Comparison of ENCODE assay signal across 1 cellular context in the genomic region with DNA sequence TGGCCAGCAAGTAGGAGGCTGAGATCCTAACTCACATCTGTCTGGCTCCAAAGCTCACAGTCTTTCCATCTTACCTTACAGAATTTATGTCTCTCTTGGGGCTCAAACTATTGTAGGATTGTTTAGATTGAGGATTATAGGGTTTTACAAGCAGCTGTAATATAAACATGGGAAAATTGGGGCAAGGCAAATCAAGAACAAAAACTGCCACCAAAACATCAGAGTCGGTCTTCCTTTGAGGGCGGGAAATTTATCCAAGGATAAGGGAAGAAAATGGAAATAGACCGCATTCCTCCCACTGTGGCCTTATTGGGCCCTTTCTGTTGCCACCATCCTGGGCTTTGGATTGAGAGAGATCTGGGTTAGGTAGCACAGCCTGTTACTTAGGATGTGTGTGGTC.
TF ChIP-seq lines count a peak whose summit lies in the region.

No MANE protein-coding gene starts in this region.

TF ChIP-seq in HEK293, 187 proteins besides CTCF, POLR2A, EP300 and RAD21 (continued from another document and continues in another):
- TF ChIP-seq ZBTB20 (tag by site-specific recombination; IDR thresholded peaks at IDR 0.05), result no peak
- TF ChIP-seq TRIM28 (IDR thresholded peaks at IDR 0.05; ENCODE audit: borderline replicate concordance, low read length), result no peak; the same call in 1 of the 2 replicates
- 0 out of 2 replicates have a peak, but pooled peaks have one; percentile 24 for TF ChIP-seq ZSCAN30 (tag by site-specific recombination; IDR thresholded peaks at IDR 0.05)
- no peak for TF ChIP-seq ZNF677 (tag by site-specific recombination; IDR thresholded peaks at IDR 0.05)
- TF ChIP-seq, protein P1, sequence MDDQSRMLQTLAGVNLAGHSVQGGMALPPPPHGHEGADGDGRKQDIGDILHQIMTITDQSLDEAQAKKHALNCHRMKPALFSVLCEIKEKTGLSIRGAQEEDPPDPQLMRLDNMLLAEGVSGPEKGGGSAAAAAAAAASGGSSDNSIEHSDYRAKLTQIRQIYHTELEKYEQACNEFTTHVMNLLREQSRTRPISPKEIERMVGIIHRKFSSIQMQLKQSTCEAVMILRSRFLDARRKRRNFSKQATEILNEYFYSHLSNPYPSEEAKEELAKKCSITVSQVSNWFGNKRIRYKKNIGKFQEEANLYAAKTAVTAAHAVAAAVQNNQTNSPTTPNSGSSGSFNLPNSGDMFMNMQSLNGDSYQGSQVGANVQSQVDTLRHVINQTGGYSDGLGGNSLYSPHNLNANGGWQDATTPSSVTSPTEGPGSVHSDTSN (CRISPR knock-in tag; IDR thresholded peaks at IDR 0.05), result no peak
- TF ChIP-seq SP3 (tag by site-specific recombination; IDR thresholded peaks at IDR 0.05), result no peak
- TF ChIP-seq ZNF202 (tag by site-specific recombination; IDR thresholded peaks at IDR 0.05; ENCODE audit: borderline replicate concordance), result no peak
- TF ChIP-seq ZNF394 (tag by site-specific recombination; IDR thresholded peaks at IDR 0.05; ENCODE audit: borderline replicate concordance), result no peak
- TF ChIP-seq, protein P2, sequence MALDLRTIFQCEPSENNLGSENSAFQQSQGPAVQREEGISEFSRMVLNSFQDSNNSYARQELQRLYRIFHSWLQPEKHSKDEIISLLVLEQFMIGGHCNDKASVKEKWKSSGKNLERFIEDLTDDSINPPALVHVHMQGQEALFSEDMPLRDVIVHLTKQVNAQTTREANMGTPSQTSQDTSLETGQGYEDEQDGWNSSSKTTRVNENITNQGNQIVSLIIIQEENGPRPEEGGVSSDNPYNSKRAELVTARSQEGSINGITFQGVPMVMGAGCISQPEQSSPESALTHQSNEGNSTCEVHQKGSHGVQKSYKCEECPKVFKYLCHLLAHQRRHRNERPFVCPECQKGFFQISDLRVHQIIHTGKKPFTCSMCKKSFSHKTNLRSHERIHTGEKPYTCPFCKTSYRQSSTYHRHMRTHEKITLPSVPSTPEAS (tag by site-specific recombination; IDR thresholded peaks at IDR 0.05), result no peak
- TF ChIP-seq ZFP69B (tag by site-specific recombination; IDR thresholded peaks at IDR 0.05), result no peak
- TF ChIP-seq ZNF341 (tag by site-specific recombination; IDR thresholded peaks at IDR 0.05; ENCODE audit: low read depth), result no peak
- peak; percentile 33; the same call in 1 of the 2 replicates for TF ChIP-seq ZNF610 (tag by site-specific recombination; IDR thresholded peaks at IDR 0.05; ENCODE audit: borderline replicate concordance)
- TF ChIP-seq ZFP37 (tag by site-specific recombination; IDR thresholded peaks at IDR 0.05), result no peak
- TF ChIP-seq KLF7 (tag by site-specific recombination; IDR thresholded peaks at IDR 0.05; ENCODE audit: borderline replicate concordance), result peak; percentile 56; the same call in 1 of the 2 replicates
- no peak for TF ChIP-seq ZNF37A (tag by site-specific recombination; IDR thresholded peaks at IDR 0.05)
- TF ChIP-seq GLIS1 (tag by site-specific recombination; IDR thresholded peaks at IDR 0.05), result no peak; the same call in 1 of the 2 replicates
- TF ChIP-seq ZNF600 (tag by site-specific recombination; IDR thresholded peaks at IDR 0.05), result no peak
- peak; percentile 64; the same call in 1 of the 2 replicates for TF ChIP-seq IKZF3 (tag by site-specific recombination; IDR thresholded peaks at IDR 0.05)
- peak; percentile 71 for TF ChIP-seq ZBTB17 (tag by site-specific recombination; IDR thresholded peaks at IDR 0.05)
- no peak for TF ChIP-seq ZNF658 (tag by site-specific recombination; IDR thresholded peaks at IDR 0.05)
- TF ChIP-seq ZNF585B (tag by site-specific recombination; IDR thresholded peaks at IDR 0.05), result no peak
- no peak for TF ChIP-seq ZNF521 (tag by site-specific recombination; IDR thresholded peaks at IDR 0.05)
- TF ChIP-seq, protein P3, sequence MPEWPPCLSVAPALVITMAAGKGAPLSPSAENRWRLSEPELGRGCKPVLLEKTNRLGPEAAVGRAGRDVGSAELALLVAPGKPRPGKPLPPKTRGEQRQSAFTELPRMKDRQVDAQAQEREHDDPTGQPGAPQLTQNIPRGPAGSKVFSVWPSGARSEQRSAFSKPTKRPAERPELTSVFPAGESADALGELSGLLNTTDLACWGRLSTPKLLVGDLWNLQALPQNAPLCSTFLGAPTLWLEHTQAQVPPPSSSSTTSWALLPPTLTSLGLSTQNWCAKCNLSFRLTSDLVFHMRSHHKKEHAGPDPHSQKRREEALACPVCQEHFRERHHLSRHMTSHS (tag by site-specific recombination; IDR thresholded peaks at IDR 0.05), result no peak
- TF ChIP-seq ZNF830 (tag by site-specific recombination; IDR thresholded peaks at IDR 0.05; ENCODE audit: low read depth), result no peak
- TF ChIP-seq, protein P4, sequence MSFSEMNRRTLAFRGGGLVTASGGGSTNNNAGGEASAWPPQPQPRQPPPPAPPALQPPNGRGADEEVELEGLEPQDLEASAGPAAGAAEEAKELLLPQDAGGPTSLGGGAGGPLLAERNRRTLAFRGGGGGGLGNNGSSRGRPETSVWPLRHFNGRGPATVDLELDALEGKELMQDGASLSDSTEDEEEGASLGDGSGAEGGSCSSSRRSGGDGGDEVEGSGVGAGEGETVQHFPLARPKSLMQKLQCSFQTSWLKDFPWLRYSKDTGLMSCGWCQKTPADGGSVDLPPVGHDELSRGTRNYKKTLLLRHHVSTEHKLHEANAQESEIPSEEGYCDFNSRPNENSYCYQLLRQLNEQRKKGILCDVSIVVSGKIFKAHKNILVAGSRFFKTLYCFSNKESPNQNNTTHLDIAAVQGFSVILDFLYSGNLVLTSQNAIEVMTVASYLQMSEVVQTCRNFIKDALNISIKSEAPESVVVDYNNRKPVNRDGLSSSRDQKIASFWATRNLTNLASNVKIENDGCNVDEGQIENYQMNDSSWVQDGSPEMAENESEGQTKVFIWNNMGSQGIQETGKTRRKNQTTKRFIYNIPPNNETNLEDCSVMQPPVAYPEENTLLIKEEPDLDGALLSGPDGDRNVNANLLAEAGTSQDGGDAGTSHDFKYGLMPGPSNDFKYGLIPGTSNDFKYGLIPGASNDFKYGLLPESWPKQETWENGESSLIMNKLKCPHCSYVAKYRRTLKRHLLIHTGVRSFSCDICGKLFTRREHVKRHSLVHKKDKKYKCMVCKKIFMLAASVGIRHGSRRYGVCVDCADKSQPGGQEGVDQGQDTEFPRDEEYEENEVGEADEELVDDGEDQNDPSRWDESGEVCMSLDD (tag by site-specific recombination; IDR thresholded peaks at IDR 0.05), result no peak
- TF ChIP-seq, protein P5, sequence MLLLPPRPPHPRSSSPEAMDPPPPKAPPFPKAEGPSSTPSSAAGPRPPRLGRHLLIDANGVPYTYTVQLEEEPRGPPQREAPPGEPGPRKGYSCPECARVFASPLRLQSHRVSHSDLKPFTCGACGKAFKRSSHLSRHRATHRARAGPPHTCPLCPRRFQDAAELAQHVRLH (tag by site-specific recombination; IDR thresholded peaks at IDR 0.05), result peak; percentile 85
- peak; percentile 36; the same call in 1 of the 2 replicates for TF ChIP-seq ZNF629 (tag by site-specific recombination; IDR thresholded peaks at IDR 0.05)
- TF ChIP-seq, protein P6, sequence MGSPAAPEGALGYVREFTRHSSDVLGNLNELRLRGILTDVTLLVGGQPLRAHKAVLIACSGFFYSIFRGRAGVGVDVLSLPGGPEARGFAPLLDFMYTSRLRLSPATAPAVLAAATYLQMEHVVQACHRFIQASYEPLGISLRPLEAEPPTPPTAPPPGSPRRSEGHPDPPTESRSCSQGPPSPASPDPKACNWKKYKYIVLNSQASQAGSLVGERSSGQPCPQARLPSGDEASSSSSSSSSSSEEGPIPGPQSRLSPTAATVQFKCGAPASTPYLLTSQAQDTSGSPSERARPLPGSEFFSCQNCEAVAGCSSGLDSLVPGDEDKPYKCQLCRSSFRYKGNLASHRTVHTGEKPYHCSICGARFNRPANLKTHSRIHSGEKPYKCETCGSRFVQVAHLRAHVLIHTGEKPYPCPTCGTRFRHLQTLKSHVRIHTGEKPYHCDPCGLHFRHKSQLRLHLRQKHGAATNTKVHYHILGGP (tag by site-specific recombination; IDR thresholded peaks at IDR 0.05), result 0 out of 2 replicates have a peak, but pooled peaks have one; percentile 10
- 0 out of 2 replicates have a peak, but pooled peaks have one; percentile 41 for TF ChIP-seq ZEB2 (tag by site-specific recombination; IDR thresholded peaks at IDR 0.05)
- no peak for TF ChIP-seq ZNF623 (tag by site-specific recombination; IDR thresholded peaks at IDR 0.05)
- no peak for TF ChIP-seq ZNF624 (tag by site-specific recombination; IDR thresholded peaks at IDR 0.05)
- TF ChIP-seq, protein P7, sequence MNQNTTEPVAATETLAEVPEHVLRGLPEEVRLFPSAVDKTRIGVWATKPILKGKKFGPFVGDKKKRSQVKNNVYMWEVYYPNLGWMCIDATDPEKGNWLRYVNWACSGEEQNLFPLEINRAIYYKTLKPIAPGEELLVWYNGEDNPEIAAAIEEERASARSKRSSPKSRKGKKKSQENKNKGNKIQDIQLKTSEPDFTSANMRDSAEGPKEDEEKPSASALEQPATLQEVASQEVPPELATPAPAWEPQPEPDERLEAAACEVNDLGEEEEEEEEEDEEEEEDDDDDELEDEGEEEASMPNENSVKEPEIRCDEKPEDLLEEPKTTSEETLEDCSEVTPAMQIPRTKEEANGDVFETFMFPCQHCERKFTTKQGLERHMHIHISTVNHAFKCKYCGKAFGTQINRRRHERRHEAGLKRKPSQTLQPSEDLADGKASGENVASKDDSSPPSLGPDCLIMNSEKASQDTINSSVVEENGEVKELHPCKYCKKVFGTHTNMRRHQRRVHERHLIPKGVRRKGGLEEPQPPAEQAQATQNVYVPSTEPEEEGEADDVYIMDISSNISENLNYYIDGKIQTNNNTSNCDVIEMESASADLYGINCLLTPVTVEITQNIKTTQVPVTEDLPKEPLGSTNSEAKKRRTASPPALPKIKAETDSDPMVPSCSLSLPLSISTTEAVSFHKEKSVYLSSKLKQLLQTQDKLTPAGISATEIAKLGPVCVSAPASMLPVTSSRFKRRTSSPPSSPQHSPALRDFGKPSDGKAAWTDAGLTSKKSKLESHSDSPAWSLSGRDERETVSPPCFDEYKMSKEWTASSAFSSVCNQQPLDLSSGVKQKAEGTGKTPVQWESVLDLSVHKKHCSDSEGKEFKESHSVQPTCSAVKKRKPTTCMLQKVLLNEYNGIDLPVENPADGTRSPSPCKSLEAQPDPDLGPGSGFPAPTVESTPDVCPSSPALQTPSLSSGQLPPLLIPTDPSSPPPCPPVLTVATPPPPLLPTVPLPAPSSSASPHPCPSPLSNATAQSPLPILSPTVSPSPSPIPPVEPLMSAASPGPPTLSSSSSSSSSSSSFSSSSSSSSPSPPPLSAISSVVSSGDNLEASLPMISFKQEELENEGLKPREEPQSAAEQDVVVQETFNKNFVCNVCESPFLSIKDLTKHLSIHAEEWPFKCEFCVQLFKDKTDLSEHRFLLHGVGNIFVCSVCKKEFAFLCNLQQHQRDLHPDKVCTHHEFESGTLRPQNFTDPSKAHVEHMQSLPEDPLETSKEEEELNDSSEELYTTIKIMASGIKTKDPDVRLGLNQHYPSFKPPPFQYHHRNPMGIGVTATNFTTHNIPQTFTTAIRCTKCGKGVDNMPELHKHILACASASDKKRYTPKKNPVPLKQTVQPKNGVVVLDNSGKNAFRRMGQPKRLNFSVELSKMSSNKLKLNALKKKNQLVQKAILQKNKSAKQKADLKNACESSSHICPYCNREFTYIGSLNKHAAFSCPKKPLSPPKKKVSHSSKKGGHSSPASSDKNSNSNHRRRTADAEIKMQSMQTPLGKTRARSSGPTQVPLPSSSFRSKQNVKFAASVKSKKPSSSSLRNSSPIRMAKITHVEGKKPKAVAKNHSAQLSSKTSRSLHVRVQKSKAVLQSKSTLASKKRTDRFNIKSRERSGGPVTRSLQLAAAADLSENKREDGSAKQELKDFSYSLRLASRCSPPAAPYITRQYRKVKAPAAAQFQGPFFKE (tag by site-specific recombination; IDR thresholded peaks at IDR 0.05; ENCODE audit: borderline replicate concordance), result no peak
- TF ChIP-seq ZNF157 (tag by site-specific recombination; IDR thresholded peaks at IDR 0.05), result no peak
- peak; percentile 79; the same call in 1 of the 2 replicates for TF ChIP-seq SP7 (tag by site-specific recombination; IDR thresholded peaks at IDR 0.05)
- TF ChIP-seq ZNF221 (tag by site-specific recombination; IDR thresholded peaks at IDR 0.05; ENCODE audit: borderline replicate concordance), result no peak
- TF ChIP-seq ZNF571 (tag by site-specific recombination; IDR thresholded peaks at IDR 0.05), result no peak
- 0 out of 2 replicates have a peak, but pooled peaks have one; percentile 18 for TF ChIP-seq ZNF10 (tag by site-specific recombination; IDR thresholded peaks at IDR 0.05)
- no peak for TF ChIP-seq ZBTB48 (tag by site-specific recombination; IDR thresholded peaks at IDR 0.05)
- TF ChIP-seq ZNF747 (tag by site-specific recombination; IDR thresholded peaks at IDR 0.05), result no peak
- no peak for TF ChIP-seq REST (tag by site-specific recombination; IDR thresholded peaks at IDR 0.05)
- TF ChIP-seq BCL11B (tag by site-specific recombination; IDR thresholded peaks at IDR 0.05; ENCODE audit: low read depth), result peak; percentile 78
- no peak for TF ChIP-seq GLIS2 (tag by site-specific recombination; IDR thresholded peaks at IDR 0.05)
- TF ChIP-seq KLF9 (tag by site-specific recombination; IDR thresholded peaks at IDR 0.05; ENCODE audit: low read depth), result no peak
